In the genomic region with DNA sequence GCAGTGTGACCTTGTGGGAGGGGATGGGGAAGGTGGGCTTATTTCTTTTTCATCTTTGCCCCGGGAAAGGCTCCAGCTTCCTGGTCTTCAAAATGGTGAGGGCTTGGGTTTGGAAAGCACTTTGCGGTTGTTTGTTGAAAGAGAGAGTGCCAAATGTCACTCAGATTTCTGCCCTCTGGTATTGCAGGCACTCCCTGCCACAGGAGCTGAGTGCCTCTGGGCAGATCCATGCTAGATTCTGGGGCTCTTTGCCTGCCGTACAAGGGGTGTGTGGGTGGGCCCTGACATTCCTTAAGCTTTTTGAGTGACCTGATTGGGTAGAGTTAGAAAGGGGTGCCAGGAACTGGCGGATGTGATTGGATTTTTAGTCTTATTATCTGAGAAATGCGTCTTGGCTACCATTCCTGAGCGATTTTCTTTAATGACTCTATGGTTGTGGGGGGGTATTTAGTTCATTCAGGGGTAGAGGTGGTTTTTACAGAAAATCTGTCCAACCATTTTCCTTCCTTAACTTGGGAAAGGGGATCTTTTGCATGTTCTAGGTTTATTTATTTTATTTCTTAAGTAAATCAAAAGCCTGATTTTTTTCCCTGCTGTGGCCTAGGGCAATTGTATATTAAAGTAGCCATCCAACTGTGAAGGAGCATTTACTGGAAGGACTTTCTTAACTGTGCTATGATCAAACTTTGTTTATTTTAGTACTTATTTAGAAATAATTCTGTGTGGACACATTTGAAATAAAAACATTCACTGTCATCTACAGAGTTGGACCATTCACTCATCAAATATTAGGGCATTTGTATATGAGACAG, we compare ENCODE assay signal across 2 cellular contexts.
TF ChIP-seq lines count a peak whose summit lies in the region.

No MANE protein-coding gene starts in this region.

TF ChIP-seq in HEK293T, 16 proteins besides CTCF, POLR2A, EP300 and RAD21 (continued from another document):
- TF ChIP-seq, protein P1, sequence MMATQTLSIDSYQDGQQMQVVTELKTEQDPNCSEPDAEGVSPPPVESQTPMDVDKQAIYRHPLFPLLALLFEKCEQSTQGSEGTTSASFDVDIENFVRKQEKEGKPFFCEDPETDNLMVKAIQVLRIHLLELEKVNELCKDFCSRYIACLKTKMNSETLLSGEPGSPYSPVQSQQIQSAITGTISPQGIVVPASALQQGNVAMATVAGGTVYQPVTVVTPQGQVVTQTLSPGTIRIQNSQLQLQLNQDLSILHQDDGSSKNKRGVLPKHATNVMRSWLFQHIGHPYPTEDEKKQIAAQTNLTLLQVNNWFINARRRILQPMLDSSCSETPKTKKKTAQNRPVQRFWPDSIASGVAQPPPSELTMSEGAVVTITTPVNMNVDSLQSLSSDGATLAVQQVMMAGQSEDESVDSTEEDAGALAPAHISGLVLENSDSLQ (IDR thresholded peaks at IDR 0.05): peak; percentile 78

TF ChIP-seq in HepG2, 621 proteins besides CTCF, POLR2A, EP300 and RAD21 (continues in another document):
- TF ChIP-seq ZNF367 (CRISPR knock-in tag; IDR thresholded peaks at IDR 0.05; ENCODE audit: borderline replicate concordance) (no peak), FOSL1 (CRISPR knock-in tag; IDR thresholded peaks at IDR 0.05; ENCODE audit: borderline replicate concordance) (no peak), SRF (IDR thresholded peaks at IDR 0.05; ENCODE audit: low read depth, low read length) (peak; percentile 26; the same call in 1 of the 2 replicates), ZFP62 (CRISPR knock-in tag; IDR thresholded peaks at IDR 0.05) (no peak), ZSCAN9 (CRISPR knock-in tag; IDR thresholded peaks at IDR 0.05; ENCODE audit: borderline replicate concordance) (no peak), POLR2AphosphoS5 (IDR thresholded peaks at IDR 0.05; ENCODE audit: low read depth, low read length) (0 out of 2 replicates have a peak, but pooled peaks have one; percentile 18), XRCC5 (optimal IDR thresholded peaks at IDR 0.05; ENCODE audit: low read length) (peak; percentile 8), SIN3A (IDR thresholded peaks at IDR 0.05; ENCODE audit: borderline replicate concordance, low read depth, low read length) (0 out of 2 replicates have a peak, but pooled peaks have one; percentile 9), RBM22 (optimal IDR thresholded peaks at IDR 0.05; ENCODE audit: low read length) (no peak), ZMYM3 (CRISPR knock-in tag; IDR thresholded peaks at IDR 0.05) (no peak), GABPA (IDR thresholded peaks at IDR 0.05; ENCODE audit: low read depth, low read length) (no peak), GABPA (CRISPR knock-in tag; IDR thresholded peaks at IDR 0.05; ENCODE audit: low read depth) (peak; percentile 25; the same call in 1 of the 2 replicates), ZFYVE20 (CRISPR knock-in tag; IDR thresholded peaks at IDR 0.05; ENCODE audit: borderline replicate concordance, low read depth) (no peak), SAP130 (CRISPR knock-in tag; IDR thresholded peaks at IDR 0.05; ENCODE audit: low read depth) (peak; percentile 14; the same call in 1 of the 2 replicates), RBFOX2 (IDR thresholded peaks at IDR 0.05; ENCODE audit: low read depth, low read length) (no peak), RELA (CRISPR knock-in tag; IDR thresholded peaks at IDR 0.05) (no peak), KMT2B (CRISPR knock-in tag; IDR thresholded peaks at IDR 0.05) (no peak), ARNT (IDR thresholded peaks at IDR 0.05) (no peak), CEBPB (IDR thresholded peaks at IDR 0.05; ENCODE audit: borderline replicate concordance, low read depth, low read length) (no peak), PAWR (CRISPR knock-in tag; IDR thresholded peaks at IDR 0.05; ENCODE audit: borderline replicate concordance) (no peak), POLR2G (IDR thresholded peaks at IDR 0.05; ENCODE audit: low read depth, low read length) (peak; percentile 21; the same call in 1 of the 2 replicates), ZNF333 (CRISPR knock-in tag; IDR thresholded peaks at IDR 0.05; ENCODE audit: borderline replicate concordance) (no peak), ZNF510 (CRISPR knock-in tag; IDR thresholded peaks at IDR 0.05; ENCODE audit: low read depth) (no peak), ZNF7 (CRISPR knock-in tag; IDR thresholded peaks at IDR 0.05) (no peak), SOX6 (IDR thresholded peaks at IDR 0.05) (no peak), SOX6 (CRISPR knock-in tag; IDR thresholded peaks at IDR 0.05) (0 out of 2 replicates have a peak, but pooled peaks have one; percentile 14), ZNF530 (CRISPR knock-in tag; IDR thresholded peaks at IDR 0.05; ENCODE audit: low read depth) (no peak), MLLT10 (CRISPR knock-in tag; IDR thresholded peaks at IDR 0.05) (no peak), DNMT3B (CRISPR knock-in tag; conservative IDR thresholded peaks at IDR 0.05) (no peak), ZNF12 (CRISPR knock-in tag; IDR thresholded peaks at IDR 0.05) (0 out of 2 replicates have a peak, but pooled peaks have one; percentile 15), TEAD3 (CRISPR knock-in tag; optimal IDR thresholded peaks at IDR 0.05; ENCODE audit: borderline replicate concordance) (peak; percentile 37), ZFP82 (CRISPR knock-in tag; IDR thresholded peaks at IDR 0.05; ENCODE audit: borderline replicate concordance) (no peak), KLF6 (CRISPR knock-in tag; IDR thresholded peaks at IDR 0.05) (no peak), RFXANK (CRISPR knock-in tag; IDR thresholded peaks at IDR 0.05) (no peak), ZNF766 (CRISPR knock-in tag; IDR thresholded peaks at IDR 0.05; ENCODE audit: borderline replicate concordance) (no peak), HMG20B (CRISPR knock-in tag; conservative IDR thresholded peaks at IDR 0.05) (no peak), YY1 (IDR thresholded peaks at IDR 0.05; ENCODE audit: insufficient read depth, insufficient replicate concordance, low read depth, low read length) (peak; percentile 23), ELF1 (CRISPR knock-in tag; IDR thresholded peaks at IDR 0.05) (no peak), ZNF556 (CRISPR knock-in tag; IDR thresholded peaks at IDR 0.05; ENCODE audit: borderline replicate concordance) (0 out of 2 replicates have a peak, but pooled peaks have one; percentile 21), SRSF1 (optimal IDR thresholded peaks at IDR 0.05; ENCODE audit: low read depth, low read length) (no peak), ZNF746 (CRISPR knock-in tag; IDR thresholded peaks at IDR 0.05) (no peak)
- TF ChIP-seq, protein P2, sequence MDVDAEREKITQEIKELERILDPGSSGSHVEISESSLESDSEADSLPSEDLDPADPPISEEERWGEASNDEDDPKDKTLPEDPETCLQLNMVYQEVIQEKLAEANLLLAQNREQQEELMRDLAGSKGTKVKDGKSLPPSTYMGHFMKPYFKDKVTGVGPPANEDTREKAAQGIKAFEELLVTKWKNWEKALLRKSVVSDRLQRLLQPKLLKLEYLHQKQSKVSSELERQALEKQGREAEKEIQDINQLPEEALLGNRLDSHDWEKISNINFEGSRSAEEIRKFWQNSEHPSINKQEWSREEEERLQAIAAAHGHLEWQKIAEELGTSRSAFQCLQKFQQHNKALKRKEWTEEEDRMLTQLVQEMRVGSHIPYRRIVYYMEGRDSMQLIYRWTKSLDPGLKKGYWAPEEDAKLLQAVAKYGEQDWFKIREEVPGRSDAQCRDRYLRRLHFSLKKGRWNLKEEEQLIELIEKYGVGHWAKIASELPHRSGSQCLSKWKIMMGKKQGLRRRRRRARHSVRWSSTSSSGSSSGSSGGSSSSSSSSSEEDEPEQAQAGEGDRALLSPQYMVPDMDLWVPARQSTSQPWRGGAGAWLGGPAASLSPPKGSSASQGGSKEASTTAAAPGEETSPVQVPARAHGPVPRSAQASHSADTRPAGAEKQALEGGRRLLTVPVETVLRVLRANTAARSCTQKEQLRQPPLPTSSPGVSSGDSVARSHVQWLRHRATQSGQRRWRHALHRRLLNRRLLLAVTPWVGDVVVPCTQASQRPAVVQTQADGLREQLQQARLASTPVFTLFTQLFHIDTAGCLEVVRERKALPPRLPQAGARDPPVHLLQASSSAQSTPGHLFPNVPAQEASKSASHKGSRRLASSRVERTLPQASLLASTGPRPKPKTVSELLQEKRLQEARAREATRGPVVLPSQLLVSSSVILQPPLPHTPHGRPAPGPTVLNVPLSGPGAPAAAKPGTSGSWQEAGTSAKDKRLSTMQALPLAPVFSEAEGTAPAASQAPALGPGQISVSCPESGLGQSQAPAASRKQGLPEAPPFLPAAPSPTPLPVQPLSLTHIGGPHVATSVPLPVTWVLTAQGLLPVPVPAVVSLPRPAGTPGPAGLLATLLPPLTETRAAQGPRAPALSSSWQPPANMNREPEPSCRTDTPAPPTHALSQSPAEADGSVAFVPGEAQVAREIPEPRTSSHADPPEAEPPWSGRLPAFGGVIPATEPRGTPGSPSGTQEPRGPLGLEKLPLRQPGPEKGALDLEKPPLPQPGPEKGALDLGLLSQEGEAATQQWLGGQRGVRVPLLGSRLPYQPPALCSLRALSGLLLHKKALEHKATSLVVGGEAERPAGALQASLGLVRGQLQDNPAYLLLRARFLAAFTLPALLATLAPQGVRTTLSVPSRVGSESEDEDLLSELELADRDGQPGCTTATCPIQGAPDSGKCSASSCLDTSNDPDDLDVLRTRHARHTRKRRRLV (CRISPR knock-in tag; IDR thresholded peaks at IDR 0.05): no peak
- TF ChIP-seq, protein P3, sequence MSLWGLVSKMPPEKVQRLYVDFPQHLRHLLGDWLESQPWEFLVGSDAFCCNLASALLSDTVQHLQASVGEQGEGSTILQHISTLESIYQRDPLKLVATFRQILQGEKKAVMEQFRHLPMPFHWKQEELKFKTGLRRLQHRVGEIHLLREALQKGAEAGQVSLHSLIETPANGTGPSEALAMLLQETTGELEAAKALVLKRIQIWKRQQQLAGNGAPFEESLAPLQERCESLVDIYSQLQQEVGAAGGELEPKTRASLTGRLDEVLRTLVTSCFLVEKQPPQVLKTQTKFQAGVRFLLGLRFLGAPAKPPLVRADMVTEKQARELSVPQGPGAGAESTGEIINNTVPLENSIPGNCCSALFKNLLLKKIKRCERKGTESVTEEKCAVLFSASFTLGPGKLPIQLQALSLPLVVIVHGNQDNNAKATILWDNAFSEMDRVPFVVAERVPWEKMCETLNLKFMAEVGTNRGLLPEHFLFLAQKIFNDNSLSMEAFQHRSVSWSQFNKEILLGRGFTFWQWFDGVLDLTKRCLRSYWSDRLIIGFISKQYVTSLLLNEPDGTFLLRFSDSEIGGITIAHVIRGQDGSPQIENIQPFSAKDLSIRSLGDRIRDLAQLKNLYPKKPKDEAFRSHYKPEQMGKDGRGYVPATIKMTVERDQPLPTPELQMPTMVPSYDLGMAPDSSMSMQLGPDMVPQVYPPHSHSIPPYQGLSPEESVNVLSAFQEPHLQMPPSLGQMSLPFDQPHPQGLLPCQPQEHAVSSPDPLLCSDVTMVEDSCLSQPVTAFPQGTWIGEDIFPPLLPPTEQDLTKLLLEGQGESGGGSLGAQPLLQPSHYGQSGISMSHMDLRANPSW (CRISPR knock-in tag; IDR thresholded peaks at IDR 0.05; ENCODE audit: borderline replicate concordance): no peak
- TF ChIP-seq, protein P4, sequence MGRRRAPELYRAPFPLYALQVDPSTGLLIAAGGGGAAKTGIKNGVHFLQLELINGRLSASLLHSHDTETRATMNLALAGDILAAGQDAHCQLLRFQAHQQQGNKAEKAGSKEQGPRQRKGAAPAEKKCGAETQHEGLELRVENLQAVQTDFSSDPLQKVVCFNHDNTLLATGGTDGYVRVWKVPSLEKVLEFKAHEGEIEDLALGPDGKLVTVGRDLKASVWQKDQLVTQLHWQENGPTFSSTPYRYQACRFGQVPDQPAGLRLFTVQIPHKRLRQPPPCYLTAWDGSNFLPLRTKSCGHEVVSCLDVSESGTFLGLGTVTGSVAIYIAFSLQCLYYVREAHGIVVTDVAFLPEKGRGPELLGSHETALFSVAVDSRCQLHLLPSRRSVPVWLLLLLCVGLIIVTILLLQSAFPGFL (CRISPR knock-in tag; IDR thresholded peaks at IDR 0.05): no peak
- TF ChIP-seq, protein P5, sequence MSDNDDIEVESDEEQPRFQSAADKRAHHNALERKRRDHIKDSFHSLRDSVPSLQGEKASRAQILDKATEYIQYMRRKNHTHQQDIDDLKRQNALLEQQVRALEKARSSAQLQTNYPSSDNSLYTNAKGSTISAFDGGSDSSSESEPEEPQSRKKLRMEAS (IDR thresholded peaks at IDR 0.05): no peak
- TF ChIP-seq, protein P6, sequence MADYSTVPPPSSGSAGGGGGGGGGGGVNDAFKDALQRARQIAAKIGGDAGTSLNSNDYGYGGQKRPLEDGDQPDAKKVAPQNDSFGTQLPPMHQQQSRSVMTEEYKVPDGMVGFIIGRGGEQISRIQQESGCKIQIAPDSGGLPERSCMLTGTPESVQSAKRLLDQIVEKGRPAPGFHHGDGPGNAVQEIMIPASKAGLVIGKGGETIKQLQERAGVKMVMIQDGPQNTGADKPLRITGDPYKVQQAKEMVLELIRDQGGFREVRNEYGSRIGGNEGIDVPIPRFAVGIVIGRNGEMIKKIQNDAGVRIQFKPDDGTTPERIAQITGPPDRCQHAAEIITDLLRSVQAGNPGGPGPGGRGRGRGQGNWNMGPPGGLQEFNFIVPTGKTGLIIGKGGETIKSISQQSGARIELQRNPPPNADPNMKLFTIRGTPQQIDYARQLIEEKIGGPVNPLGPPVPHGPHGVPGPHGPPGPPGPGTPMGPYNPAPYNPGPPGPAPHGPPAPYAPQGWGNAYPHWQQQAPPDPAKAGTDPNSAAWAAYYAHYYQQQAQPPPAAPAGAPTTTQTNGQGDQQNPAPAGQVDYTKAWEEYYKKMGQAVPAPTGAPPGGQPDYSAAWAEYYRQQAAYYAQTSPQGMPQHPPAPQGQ (CRISPR knock-in tag; IDR thresholded peaks at IDR 0.05; ENCODE audit: borderline replicate concordance): no peak
- TF ChIP-seq, protein P7, sequence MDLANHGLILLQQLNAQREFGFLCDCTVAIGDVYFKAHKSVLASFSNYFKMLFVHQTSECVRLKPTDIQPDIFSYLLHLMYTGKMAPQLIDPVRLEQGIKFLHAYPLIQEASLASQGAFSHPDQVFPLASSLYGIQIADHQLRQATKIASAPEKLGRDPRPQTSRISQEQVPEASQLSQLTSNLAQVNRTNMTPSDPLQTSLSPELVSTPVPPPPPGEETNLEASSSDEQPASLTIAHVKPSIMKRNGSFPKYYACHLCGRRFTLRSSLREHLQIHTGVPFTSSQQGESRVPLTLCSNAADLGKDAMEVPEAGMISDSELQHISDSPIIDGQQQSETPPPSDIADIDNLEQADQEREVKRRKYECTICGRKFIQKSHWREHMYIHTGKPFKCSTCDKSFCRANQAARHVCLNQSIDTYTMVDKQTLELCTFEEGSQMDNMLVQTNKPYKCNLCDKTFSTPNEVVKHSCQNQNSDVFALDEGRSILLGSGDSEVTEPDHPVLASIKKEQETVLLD (CRISPR knock-in tag; IDR thresholded peaks at IDR 0.05; ENCODE audit: low read depth): no peak
- TF ChIP-seq, protein P8, sequence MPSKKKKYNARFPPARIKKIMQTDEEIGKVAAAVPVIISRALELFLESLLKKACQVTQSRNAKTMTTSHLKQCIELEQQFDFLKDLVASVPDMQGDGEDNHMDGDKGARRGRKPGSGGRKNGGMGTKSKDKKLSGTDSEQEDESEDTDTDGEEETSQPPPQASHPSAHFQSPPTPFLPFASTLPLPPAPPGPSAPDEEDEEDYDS (CRISPR knock-in tag; IDR thresholded peaks at IDR 0.05): no peak
- TF ChIP-seq, protein P9, sequence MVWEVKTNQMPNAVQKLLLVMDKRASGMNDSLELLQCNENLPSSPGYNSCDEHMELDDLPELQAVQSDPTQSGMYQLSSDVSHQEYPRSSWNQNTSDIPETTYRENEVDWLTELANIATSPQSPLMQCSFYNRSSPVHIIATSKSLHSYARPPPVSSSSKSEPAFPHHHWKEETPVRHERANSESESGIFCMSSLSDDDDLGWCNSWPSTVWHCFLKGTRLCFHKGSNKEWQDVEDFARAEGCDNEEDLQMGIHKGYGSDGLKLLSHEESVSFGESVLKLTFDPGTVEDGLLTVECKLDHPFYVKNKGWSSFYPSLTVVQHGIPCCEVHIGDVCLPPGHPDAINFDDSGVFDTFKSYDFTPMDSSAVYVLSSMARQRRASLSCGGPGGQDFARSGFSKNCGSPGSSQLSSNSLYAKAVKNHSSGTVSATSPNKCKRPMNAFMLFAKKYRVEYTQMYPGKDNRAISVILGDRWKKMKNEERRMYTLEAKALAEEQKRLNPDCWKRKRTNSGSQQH (CRISPR knock-in tag; IDR thresholded peaks at IDR 0.05; ENCODE audit: low read depth): no peak
